In genomic region chr2:222875482-222875881, GRCh38 we compare ENCODE assay signal across 26 cellular contexts.
"Had no signal": no experiment of that assay in that cellular context is flagged by ENCODE, and none has a peak within 500 bp of the region (broad histone marks: within the 10 kb centered on the region; RNA-seq: fewer than 3 reads in every experiment).

No MANE protein-coding gene starts in this region.

- H3K9me3 ChIP-seq: stomach, suprapubic skin, testis, thoracic aorta, thyroid gland, tibial artery, tibial nerve, transverse colon, upper lobe of left lung, upper lobe of right lung, uterus, vagina had no signal

- H3K27me3 ChIP-seq: stomach, suprapubic skin, testis, thyroid gland, tibial artery, tibial nerve, transverse colon, upper lobe of left lung, upper lobe of right lung, uterus, vagina had no signal

- DNase-seq: stimulated activated CD4-positive, alpha-beta T cell treated with anti-CD3 and anti-CD28 coated beads, Interleukin-2, amount 100 ng/mL, for 48 hours; stimulated activated CD4-positive, alpha-beta T cell treated with anti-CD3 and anti-CD28 coated beads, Interleukin-4, amount 100 ng/mL, for 1 hour; stimulated activated CD4-positive, alpha-beta T cell treated with anti-CD3 and anti-CD28 coated beads, Interleukin-4, amount 100 ng/mL, for 24 hours; stimulated activated CD4-positive, alpha-beta T cell treated with anti-CD3 and anti-CD28 coated beads, Interleukin-4, amount 100 ng/mL, for 4 hours; stimulated activated CD8-positive, alpha-beta memory T cell treated with anti-CD3 and anti-CD28 coated beads, Interleukin-4, amount 100 ng/mL, for 48 hours; stimulated activated naive B cell treated with anti-CD40 and anti-IgM and Interleukin-4, amounts not matched to agents 10 μg/mL and 1 μg/mL and 100 μg/mL, for 72 hours; stimulated activated naive CD4-positive, alpha-beta T cell; stimulated activated naive CD4-positive, alpha-beta T cell treated with Interleukin-2 at 50 U/mL for 16 hours; stimulated activated naive CD8-positive, alpha-beta T cell treated with anti-CD3 and anti-CD28 coated beads, Interleukin-15, amount 100 ng/mL, for 72 hours; stimulated activated naive CD8-positive, alpha-beta T cell treated with anti-CD3 and anti-CD28 coated beads, Interleukin-15, Interleukin-2, amounts not matched to agents 100 U/mL and 50 U/mL, for 24 hours; stomach; substantia nigra; testis; thyroid gland; tibial artery; transverse colon; upper lobe of left lung; upper lobe of right lung; uterus had no signal

- ATAC-seq: stimulated activated effector memory CD8-positive, alpha-beta T cell treated with anti-CD3 and anti-CD28 coated beads, Interleukin-12 subunit alpha, Interleukin-12 subunit beta, amount 100 ng/mL, for 72 hours; stimulated activated memory B cell treated with anti-CD40 and anti-IgM and Interleukin-4, amounts not matched to agents 10 μg/mL and 1 μg/mL and 100 μg/mL, for 72 hours; stimulated activated naive B cell treated with anti-CD40 and anti-IgM and Interleukin-4, amounts not matched to agents 10 μg/mL and 1 μg/mL and 100 μg/mL, for 72 hours; stimulated activated naive CD8-positive, alpha-beta T cell treated with anti-CD3 and anti-CD28 coated beads, Interleukin-15, amount 100 ng/mL, for 72 hours; stimulated activated naive CD8-positive, alpha-beta T cell treated with anti-CD3 and anti-CD28 coated beads, Interleukin-15, Interleukin-2, amounts not matched to agents 100 U/mL and 50 U/mL, for 24 hours; upper lobe of right lung had no signal

- H3K36me3 ChIP-seq: stomach, suprapubic skin, thoracic aorta, thyroid gland, tibial artery, tibial nerve, transverse colon, upper lobe of left lung, upper lobe of right lung, uterus, vagina had no signal

- H3K27ac ChIP-seq: stomach, suprapubic skin, testis, thoracic aorta, thyroid gland, tibial artery, tibial nerve, transverse colon, upper lobe of left lung, upper lobe of right lung, uterus, vagina had no signal

- H3K4me3 ChIP-seq: stomach, suprapubic skin, testis, thoracic aorta, thyroid gland, tibial artery, tibial nerve, transverse colon, upper lobe of left lung, upper lobe of right lung, uterus, vagina had no signal

- H3K4me1 ChIP-seq: testis had no signal

- FAIRE-seq: urothelium cell line had no signal
